7 cellular contexts compared by ENCODE assay signal in genomic region chr1:160779662-160780397, GRCh38. TPM values are rescaled to one million over a fixed set of nuclear protein-coding genes. Genes with fewer than 3 reads are reported as not detected.
DNase-seq lines count a peak whose midpoint lies in the region; ATAC-seq and TF ChIP-seq lines count a peak whose summit lies in the region.

No MANE protein-coding gene starts in this region.

- no peak overlapping the region for H2AK9ac ChIP-seq in IMR-90 (replicated peaks; ENCODE audit: low read depth, low read length, poor library complexity)

- 76% methylated on average over 5 of the region's 18 CpGs; no CpG with 5 or more reads in 1 of the 2 experiments for WGBS in IMR-90 (ENCODE audit: extremely low coverage in 2 of 2, insufficient read length in 1 of 2), 2 experiments
- WGBS in adrenal gland, 4 donors, result 89 to 94% (median 92%) methylated on average over 7 to 18 of the region's 18 CpGs

- H3K9me1 ChIP-seq in IMR-90 (ENCODE audit: insufficient read depth, low read length), result no peaks in the 10 kb centered on the region

- H2BK5ac ChIP-seq in IMR-90 (ENCODE audit: low read depth, low read length, poor library complexity, severe bottlenecking), result no peak overlapping the region

- intact Hi-C loops in IMR-90 (cut with micrococcal nuclease) (no loop called here), adrenal gland (cut with DNase I) (no loop called here), left cardiac atrium (cut with DNase I) (no loop called here)
- intact Hi-C loops in naive thymus-derived CD4-positive, alpha-beta T cell (cut with micrococcal nuclease), result loop anchor here in 1 of 2 donors (5.0 kb wide), 1 partner anchor 107 kb away; the partner anchor contains the start of gene ITLN1

- H2BK15ac ChIP-seq in IMR-90 (ENCODE audit: low read depth, low read length), result no peak overlapping the region

- no peak overlapping the region for H3K18ac ChIP-seq in IMR-90 (ENCODE audit: low read depth, low read length)

- H4K91ac ChIP-seq in IMR-90 (ENCODE audit: insufficient read depth, low read depth, low read length), result no peak overlapping the region

- TF ChIP-seq POLR2A in IMR-90 (IDR thresholded peaks at IDR 0.05; ENCODE audit: low read depth, low read length) (no peak), adrenal gland (IDR thresholded peaks at IDR 0.05) (no peak)

- no peak overlapping the region for H2AK5ac ChIP-seq in IMR-90 (ENCODE audit: low read depth, low read length)

- H3K4me1 ChIP-seq in IMR-90 (ENCODE audit: control insufficient read depth, insufficient read depth, low read length) (no peaks in the 10 kb centered on the region), adrenal gland (replicated peaks in 1 of 2) (no peaks in the 10 kb centered on the region)
- peaks cover 0 to 13% of the 10 kb centered on the region in 2 donors for H3K4me1 ChIP-seq in naive thymus-derived CD4-positive, alpha-beta T cell (ENCODE audit: control insufficient read depth in 2 of 2, insufficient read depth in 2 of 2, low read length in 2 of 2)

- no peak; the same call in 1 of the 2 replicates for ATAC-seq in IMR-90 (ENCODE audit: low read depth)
- peak; percentile 47 for ATAC-seq in naive thymus-derived CD4-positive, alpha-beta T cell
- no peak for ATAC-seq in left cardiac atrium

- H3K4me3 ChIP-seq in IMR-90 (ENCODE audit: insufficient read depth, low read depth, low read length) (no peak overlapping the region), adrenal gland (no peak overlapping the region)
- no peak overlapping the region for H3K4me3 ChIP-seq in naive thymus-derived CD4-positive, alpha-beta T cell (ENCODE audit: low read length)

- H3K36me3 Mint-ChIP-seq in activated naive CD4-positive, alpha-beta T cell treated with anti-CD3 and anti-CD28 coated beads, Interleukin-2, amount 10 ng/mL, durations not matched to agents 7 days and 5 days, result no peaks in the 10 kb centered on the region
- no peaks in the 10 kb centered on the region for H3K36me3 Mint-ChIP-seq in naive thymus-derived CD4-positive, alpha-beta T cell

- no peak overlapping the region for H3K4me3 Mint-ChIP-seq in activated naive CD4-positive, alpha-beta T cell treated with anti-CD3 and anti-CD28 coated beads, Interleukin-2, amount 10 ng/mL, durations not matched to agents 7 days and 5 days
- no peak overlapping the region for H3K4me3 Mint-ChIP-seq in naive thymus-derived CD4-positive, alpha-beta T cell

- no peaks in the 10 kb centered on the region for H4K20me1 ChIP-seq in IMR-90 (ENCODE audit: insufficient read depth, low read length)

- dilution Hi-C loops in IMR-90 (cut with HindIII; ENCODE audit: low sequenced_read_pairs, unreplicated experiment), result no loop called here

- H2BK120ac ChIP-seq in IMR-90 (ENCODE audit: low read depth, low read length), result no peak overlapping the region

- H3K14ac ChIP-seq in IMR-90 (replicated peaks; ENCODE audit: low read depth, low read length), result no peak overlapping the region

- TF ChIP-seq CTCF in IMR-90 (conservative IDR thresholded peaks at IDR 0.05; ENCODE audit: low read depth, low read length) (0 out of 2 replicates have a peak, but pooled peaks have one; percentile 8), adrenal gland (IDR thresholded peaks at IDR 0.05) (peak in 1 of 6 experiments; percentile 15)

- H4K8ac ChIP-seq in IMR-90 (ENCODE audit: low read depth in 2 of 2, low read length in 2 of 2), result no peak overlapping the region

- peak; percentile 75 for DNase-seq in ELF-1 (ENCODE audit: low read depth, low spot score)
- no peak for DNase-seq in IMR-90
- DNase-seq in activated naive CD4-positive, alpha-beta T cell treated with anti-CD3 and anti-CD28 coated beads, Interleukin-2, amount 10 ng/mL, durations not matched to agents 7 days and 5 days, result peak; percentile 43
- peak in 3 of 9 donors; percentile 20 to 33 (median 26) for DNase-seq in naive thymus-derived CD4-positive, alpha-beta T cell
- DNase-seq in GM19238 (ENCODE audit: insufficient read length, low spot score), result no peak
- no peak for DNase-seq in adrenal gland
- DNase-seq in left cardiac atrium, result no peak

- no peaks in the 10 kb centered on the region for H3K9me3 Mint-ChIP-seq in activated naive CD4-positive, alpha-beta T cell treated with anti-CD3 and anti-CD28 coated beads, Interleukin-2, amount 10 ng/mL, durations not matched to agents 7 days and 5 days
- no peaks in the 10 kb centered on the region for H3K9me3 Mint-ChIP-seq in naive thymus-derived CD4-positive, alpha-beta T cell

- H3K9me3 ChIP-seq in IMR-90 (ENCODE audit: control insufficient read depth, insufficient read depth, low read length), result no peaks in the 10 kb centered on the region
- no peaks in the 10 kb centered on the region for H3K9me3 ChIP-seq in naive thymus-derived CD4-positive, alpha-beta T cell (ENCODE audit: control insufficient read depth in 2 of 3, low read length in 3 of 3)
- no peaks in the 10 kb centered on the region for H3K9me3 ChIP-seq in adrenal gland (replicated peaks in 1 of 3)

- H2BK20ac ChIP-seq in IMR-90 (ENCODE audit: low read depth, low read length), result no peak overlapping the region

- POLR2A ChIA-PET in IMR-90 (lab: Charles Lee; ENCODE audit: unreplicated experiment), result no interaction called here
- POLR2A ChIA-PET in naive thymus-derived CD4-positive, alpha-beta T cell (lab: Charles Lee), result interaction anchor here (0.7 to 2.0 kb wide), 5 partner anchors 14 to 172 kb away, joined by 3 to 5 read pairs (median 4); partner anchors contain the start of gene LY9

- no peak overlapping the region for H2AFZ ChIP-seq in IMR-90 (replicated peaks; ENCODE audit: low read length, poor library complexity)

- H3K27me3 ChIP-seq in IMR-90 (ENCODE audit: control insufficient read depth, insufficient read depth, low read length) (no peaks in the 10 kb centered on the region), adrenal gland (no peaks in the 10 kb centered on the region)
- H3K27me3 ChIP-seq in naive thymus-derived CD4-positive, alpha-beta T cell (ENCODE audit: control insufficient read depth in 2 of 2, insufficient read depth in 2 of 2, low read length in 2 of 2), result no peaks in the 10 kb centered on the region

- no peaks in the 10 kb centered on the region for H3K79me1 ChIP-seq in IMR-90 (ENCODE audit: low read depth in 1 of 2, low read length in 2 of 2)

- H3K56ac ChIP-seq in IMR-90 (ENCODE audit: extremely low read depth, insufficient read depth, low read length), result no peak overlapping the region

- peaks cover 8% of the 10 kb centered on the region for H3K27me3 Mint-ChIP-seq in activated naive CD4-positive, alpha-beta T cell treated with anti-CD3 and anti-CD28 coated beads, Interleukin-2, amount 10 ng/mL, durations not matched to agents 7 days and 5 days
- H3K27me3 Mint-ChIP-seq in naive thymus-derived CD4-positive, alpha-beta T cell, result peaks cover 0 to 7% (median 0%) of the 10 kb centered on the region in 5 donors

- CTCF ChIA-PET in IMR-90 (lab: Yijun Ruan, JAX), result interaction anchor here (0.8 kb wide), 1 partner anchor 11 kb away, joined by 3 read pairs; no protein-coding TSS in a partner anchor
- CTCF ChIA-PET in activated naive CD4-positive, alpha-beta T cell treated with anti-CD3 and anti-CD28 coated beads, Interleukin-2, amount 10 ng/mL, durations not matched to agents 7 days and 5 days (lab: Charles Lee), result interaction anchor here (0.6 to 9.3 kb wide), 23 partner anchors 10 to 210 kb away, joined by 3 to 157 read pairs (median 4); partner anchors contain the start of genes ITLN2 and SLAMF7
- CTCF ChIA-PET in naive thymus-derived CD4-positive, alpha-beta T cell (lab: Charles Lee), result interaction anchor here (0.6 to 3.3 kb wide), 16 partner anchors 10 to 337 kb away, joined by 3 to 15 read pairs (median 4); partner anchors contain the start of genes ITLN2 and LY9

- TF ChIP-seq RAD21 in IMR-90 (IDR thresholded peaks at IDR 0.05; ENCODE audit: low read length), result no peak

- no peak overlapping the region for H3K27ac ChIP-seq in IMR-90 (ENCODE audit: insufficient read depth, low read length)
- no peak overlapping the region for H3K27ac ChIP-seq in naive thymus-derived CD4-positive, alpha-beta T cell (ENCODE audit: low read depth, low read length)
- H3K27ac ChIP-seq in adrenal gland, result no peak overlapping the region

- in situ Hi-C loops in IMR-90 (cut with MboI; ENCODE audit: low sequenced_read_pairs), result no loop called here

- no peaks in the 10 kb centered on the region for H3K36me3 ChIP-seq in IMR-90 (ENCODE audit: control insufficient read depth, insufficient read depth, low read length)
- H3K36me3 ChIP-seq in naive thymus-derived CD4-positive, alpha-beta T cell (ENCODE audit: control insufficient read depth in 2 of 3, insufficient read depth in 3 of 3, low read length in 3 of 3), result no peaks in the 10 kb centered on the region
- no peaks in the 10 kb centered on the region for H3K36me3 ChIP-seq in adrenal gland (replicated peaks in 1 of 2)

- BruUV-seq in IMR-90 (replicated peaks; lab: Mats Ljungman, UMichigan), result no TSS peak

- no peak overlapping the region for H3K4me2 ChIP-seq in IMR-90 (ENCODE audit: low read depth, low read length)

- H3K23ac ChIP-seq in IMR-90 (ENCODE audit: low read depth, low read length), result no peak overlapping the region

- H3K27ac Mint-ChIP-seq in activated naive CD4-positive, alpha-beta T cell treated with anti-CD3 and anti-CD28 coated beads, Interleukin-2, amount 10 ng/mL, durations not matched to agents 7 days and 5 days, result no peak overlapping the region
- no peak overlapping the region for H3K27ac Mint-ChIP-seq in naive thymus-derived CD4-positive, alpha-beta T cell

- H3K9ac ChIP-seq in IMR-90 (ENCODE audit: low read depth, low read length), result no peak overlapping the region

- no peak overlapping the region for H4K5ac ChIP-seq in IMR-90 (ENCODE audit: low read depth, low read length)

- H3K4ac ChIP-seq in IMR-90 (ENCODE audit: low read depth, low read length), result no peak overlapping the region

- H3K4me1 Mint-ChIP-seq in activated naive CD4-positive, alpha-beta T cell treated with anti-CD3 and anti-CD28 coated beads, Interleukin-2, amount 10 ng/mL, durations not matched to agents 7 days and 5 days, result peaks cover 39% of the 10 kb centered on the region
- H3K4me1 Mint-ChIP-seq in naive thymus-derived CD4-positive, alpha-beta T cell, result peaks cover 11 to 31% (median 21%) of the 10 kb centered on the region in 7 donors

RNA-seq across cellular contexts. Expression of gene LY9, which starts 16.1 kb away (rescaled TPM):
- total RNA-seq in IMR-90 (2012; rRNA removed) (not detected in 2 replicates), adrenal gland (1 to 10 TPM in 1 of 8 donors, under 1 TPM in 5, not detected in 2; 0.14 to 1.0 (median 0.33) TPM), left cardiac atrium (under 1 TPM; 0.65 to 0.71 TPM)
- polyA plus RNA-seq in IMR-90 (2012; rRNA removed) (not detected in 2 replicates), adrenal gland (1 to 10 TPM in 1 of 3 donors, under 1 TPM in 2; 0.27 to 1.3 (median 0.42) TPM)
- not detected in 2 replicates for polyA plus RNA-seq in IMR-90 (2012; cell fraction: cytosol; rRNA removed)
- not detected in 2 replicates for polyA plus RNA-seq in IMR-90 (2012; cell fraction: nucleus; rRNA removed; ENCODE audit: low replicate concordance)
- 100 to 1,000 TPM in 4 of 5 experiments, 1 to 10 TPM in 1; 5.6 to 141 (median 105) TPM for total RNA-seq in naive thymus-derived CD4-positive, alpha-beta T cell
- 100 to 1,000 TPM; 182 to 225 TPM for polyA plus RNA-seq in naive thymus-derived CD4-positive, alpha-beta T cell

RNA-seq across cellular contexts. Expression of gene SLAMF7, which starts 40.8 kb away (rescaled TPM):
- total RNA-seq in IMR-90 (2012; rRNA removed), result not detected in 2 replicates
- not detected in 2 replicates for polyA plus RNA-seq in IMR-90 (2012; rRNA removed)
- polyA plus RNA-seq in IMR-90 (2012; cell fraction: cytosol; rRNA removed), result not detected in 2 replicates
- not detected in 2 replicates for polyA plus RNA-seq in IMR-90 (2012; cell fraction: nucleus; rRNA removed; ENCODE audit: low replicate concordance)
- 10 to 100 TPM in 2 of 5 experiments, 1 to 10 TPM in 3; 1.9 to 39.3 (median 7.7) TPM for total RNA-seq in naive thymus-derived CD4-positive, alpha-beta T cell
- polyA plus RNA-seq in naive thymus-derived CD4-positive, alpha-beta T cell, result under 1 TPM; 0.21 to 0.52 TPM
- total RNA-seq in adrenal gland, result 1 to 10 TPM in 3 of 8 donors, under 1 TPM in 3, not detected in 2; 0.26 to 2.5 (median 0.85) TPM
- 1 to 10 TPM in 2 of 3 donors, under 1 TPM in 1; 0.51 to 3.1 (median 2.3) TPM for polyA plus RNA-seq in adrenal gland
- 1 to 10 TPM in 1 of 2 donors, under 1 TPM in 1; 0.68 to 1.9 TPM for total RNA-seq in left cardiac atrium

Comparison
In these comparisons a context has a peak if more than half of its experiments do, and no peak if none do; other contexts are left out.
1. DNase-seq: peak in ELF-1 (single experiment) and activated naive CD4-positive, alpha-beta T cell treated with anti-CD3 and anti-CD28 coated beads, Interleukin-2, amount 10 ng/mL, durations not matched to agents 7 days and 5 days (single experiment); none in IMR-90 (single experiment), GM19238 (single experiment), adrenal gland (0 of 7) and left cardiac atrium (single experiment).